In genomic region chr1:234546890-234547788, GRCh38 we compare ENCODE assay signal across 19 cellular contexts.
A peak's percentile ranks its signal among the peaks of the same experiment; 100 is the strongest.
DNase-seq lines count a peak whose midpoint lies in the region; ATAC-seq and TF ChIP-seq lines count a peak whose summit lies in the region.
"Had no signal": no experiment of that assay in that cellular context is flagged by ENCODE, and none has a peak within 500 bp of the region (broad histone marks: within the 10 kb centered on the region; RNA-seq: fewer than 3 reads in every experiment).

No MANE protein-coding gene starts in this region.

- no peaks in the 10 kb centered on the region for H3K36me3 ChIP-seq in gastroesophageal sphincter
- H3K36me3 ChIP-seq: thoracic aorta had no signal

- H3K36me3 Mint-ChIP-seq in type B pancreatic cell = no peaks in the 10 kb centered on the region
- H3K36me3 Mint-ChIP-seq: CD14-positive monocyte; natural killer cell treated with Interleukin-12 subunit alpha and Interleukin-12 subunit beta and Interleukin-15 and Interleukin-18, amount 100 ng/mL, for 72 hours had no signal

- 79 to 88% methylated on average over 5 to 6 of the region's 6 CpGs for WGBS in gastroesophageal sphincter (ENCODE audit: low coverage in 1 of 2), 2 donors

- peaks cover 42% of the 10 kb centered on the region for H3K4me1 Mint-ChIP-seq in type B pancreatic cell (ENCODE audit: unreplicated experiment)

- peak overlapping the region in 3 of 4 donors; percentile 95 to 99 (median 97) for H3K27ac ChIP-seq in gastroesophageal sphincter
- H3K27ac ChIP-seq: foreskin keratinocyte, thoracic aorta had no signal

- H3K27me3 Mint-ChIP-seq in type B pancreatic cell = no peaks in the 10 kb centered on the region

- no peak for TF ChIP-seq EP300 in gastroesophageal sphincter (IDR thresholded peaks at IDR 0.05)

- intact Hi-C loops in sciatic nerve (cut with DNase I) = no loop called here

- no peak for TF ChIP-seq CTCF in gastroesophageal sphincter (IDR thresholded peaks at IDR 0.05)
- TF ChIP-seq CTCF in type B pancreatic cell (conservative IDR thresholded peaks at IDR 0.05) = no peak

- no peak overlapping the region for H3K4me3 Mint-ChIP-seq in type B pancreatic cell
- H3K4me3 Mint-ChIP-seq: CD14-positive monocyte; effector memory CD8-positive, alpha-beta T cell; natural killer cell treated with Interleukin-12 subunit alpha and Interleukin-12 subunit beta and Interleukin-15 and Interleukin-18, amount 100 ng/mL, for 72 hours had no signal

- H3K27ac Mint-ChIP-seq in type B pancreatic cell = peak overlapping the region; percentile 27
- H3K27ac Mint-ChIP-seq: effector memory CD8-positive, alpha-beta T cell had no signal

- H3K4me1 ChIP-seq in gastroesophageal sphincter = peaks cover 11 to 47% (median 35%) of the 10 kb centered on the region in 3 donors

- H3K9me3 ChIP-seq in gastroesophageal sphincter = no peaks in the 10 kb centered on the region
- H3K9me3 ChIP-seq: thoracic aorta had no signal

- no peak overlapping the region for H3K4me3 ChIP-seq in gastroesophageal sphincter
- H3K4me3 ChIP-seq: thoracic aorta had no signal

- peak; percentile 51 for DNase-seq in NCI-H82 (lab: John Stamatoyannopoulos, UW)
- no peak for DNase-seq in NCI-H82 treated with DMSO at 0.1 percent for 48 hours (lab: John Stamatoyannopoulos, UW; ENCODE audit: unreplicated experiment)
- DNase-seq in amniotic epithelial cell (ENCODE audit: low read depth) = peak; percentile 81
- DNase-seq in type B pancreatic cell (ENCODE audit: extremely low spot score, unreplicated experiment) = no peak
- DNase-seq in stimulated activated CD4-positive, alpha-beta T cell treated with anti-CD3 and anti-CD28 coated beads, Interleukin-2, amount 100 ng/mL, for 48 hours = no peak
- DNase-seq in stimulated activated CD4-positive, alpha-beta T cell treated with anti-CD3 and anti-CD28 coated beads, Interleukin-12 subunit alpha, Interleukin-12 subunit beta, amount 100 ng/mL, for 4 hours = no peak
- DNase-seq in sciatic nerve (ENCODE audit: low spot score) = no peak
- DNase-seq: 8988T; activated CD4-positive, alpha-beta T cell treated with anti-CD3 and anti-CD28 coated beads for 4 hours; activated naive CD4-positive, alpha-beta T cell treated with anti-CD3 and anti-CD28 coated beads, Interleukin-2, amount 50 U/mL, for 16 hours; effector memory CD8-positive, alpha-beta T cell; foreskin keratinocyte; NCI-H2029; retina; stimulated activated CD4-positive, alpha-beta T cell treated with anti-CD3 and anti-CD28 coated beads, Interleukin-1b, Interleukin-23, amount 100 ng/mL, for 48 hours had no signal

- H3K27me3 ChIP-seq in gastroesophageal sphincter = no peaks in the 10 kb centered on the region
- H3K27me3 ChIP-seq: foreskin keratinocyte had no signal

- ATAC-seq in gastroesophageal sphincter = no peak
- no peak for ATAC-seq in sciatic nerve
- ATAC-seq: effector memory CD8-positive, alpha-beta T cell; foreskin keratinocyte; natural killer cell treated with Interleukin-12 subunit alpha and Interleukin-12 subunit beta and Interleukin-15 and Interleukin-18, amount 100 ng/mL, for 72 hours had no signal

- no peaks in the 10 kb centered on the region for H3K9me3 Mint-ChIP-seq in type B pancreatic cell
- H3K9me3 Mint-ChIP-seq: CD14-positive monocyte; effector memory CD8-positive, alpha-beta T cell; natural killer cell treated with Interleukin-12 subunit alpha and Interleukin-12 subunit beta and Interleukin-15 and Interleukin-18, amount 100 ng/mL, for 72 hours had no signal

- TF ChIP-seq POLR2A in gastroesophageal sphincter (IDR thresholded peaks at IDR 0.05) = no peak

Comparison
In these comparisons a context has a peak if more than half of its experiments do, and no peak if none do; other contexts are left out.
1. DNase-seq: peak in NCI-H82 (single experiment) and amniotic epithelial cell (single experiment); none in NCI-H82 treated with DMSO at 0.1 percent for 48 hours (single experiment), type B pancreatic cell (single experiment), stimulated activated CD4-positive, alpha-beta T cell treated with anti-CD3 and anti-CD28 coated beads, Interleukin-2, amount 100 ng/mL, for 48 hours (0 of 2), stimulated activated CD4-positive, alpha-beta T cell treated with anti-CD3 and anti-CD28 coated beads, Interleukin-12 subunit alpha, Interleukin-12 subunit beta, amount 100 ng/mL, for 4 hours (single experiment) and sciatic nerve (single experiment).